ENCODE assay signal across 10 cellular contexts in genomic region chr3:127073931-127074820, GRCh38.
DNase-seq lines count a peak whose midpoint lies in the region; ATAC-seq and TF ChIP-seq lines count a peak whose summit lies in the region.
"Had no signal": no experiment of that assay in that cellular context is flagged by ENCODE, and none has a peak within 500 bp of the region (broad histone marks: within the 10 kb centered on the region; RNA-seq: fewer than 3 reads in every experiment).

No MANE protein-coding gene starts in this region.

- ATAC-seq in activated CD8-positive, alpha-beta memory T cell treated with anti-CD3 and anti-CD28 coated beads, Interleukin-2, amount 10 ng/mL, durations not matched to agents 7 days and 5 days: peak; percentile 10
- ATAC-seq in RWPE2 (ENCODE audit: low read depth): peak; percentile 60
- peak; percentile 54 for ATAC-seq in thoracic aorta (ENCODE audit: insufficient number of reproducible peaks, low FRiP score, low read depth)
- no peak for ATAC-seq in GM18519 (IDR thresholded peaks at IDR 0.05; ENCODE audit: low FRiP score, unreplicated experiment)

- no peak overlapping the region for H3K4me3 ChIP-seq in RWPE2 (ENCODE audit: severe bottlenecking)
- no peak overlapping the region for H3K4me3 ChIP-seq in fibroblast of the aortic adventitia (ENCODE audit: low read depth, low read length)
- H3K4me3 ChIP-seq in thoracic aorta: no peak overlapping the region

- H3K27me3 ChIP-seq in RWPE2 (ENCODE audit: insufficient read depth, poor library complexity, severe bottlenecking) (no peaks in the 10 kb centered on the region), thoracic aorta (replicated peaks; ENCODE audit: insufficient read depth) (no peaks in the 10 kb centered on the region)

- TF ChIP-seq CTCF in RWPE2 (IDR thresholded peaks at IDR 0.05; ENCODE audit: poor library complexity, severe bottlenecking) (no peak), fibroblast of the aortic adventitia (IDR thresholded peaks at IDR 0.05; ENCODE audit: insufficient read depth, low read length) (no peak), thoracic aorta (IDR thresholded peaks at IDR 0.05) (no peak)

- no peaks in the 10 kb centered on the region for H3K9me3 ChIP-seq in RWPE2 (ENCODE audit: severe bottlenecking)
- H3K9me3 ChIP-seq in thoracic aorta: no peaks in the 10 kb centered on the region

- H3K4me1 ChIP-seq in RWPE2 (ENCODE audit: insufficient read depth, poor library complexity, severe bottlenecking): peaks cover 27% of the 10 kb centered on the region
- H3K4me1 ChIP-seq in thoracic aorta (ENCODE audit: control insufficient read depth in 1 of 2, low read depth in 2 of 2): peaks cover 8 to 22% of the 10 kb centered on the region in 2 donors

- H3K9me3 Mint-ChIP-seq in activated CD8-positive, alpha-beta memory T cell treated with anti-CD3 and anti-CD28 coated beads, Interleukin-2, amount 10 ng/mL, durations not matched to agents 7 days and 5 days (ENCODE audit: low read depth): no peaks in the 10 kb centered on the region
- H3K9me3 Mint-ChIP-seq: stimulated activated naive CD8-positive, alpha-beta T cell treated with anti-CD3 and anti-CD28 coated beads, Interleukin-15, Interleukin-2, amounts not matched to agents 100 ng/mL and 50 ng/mL, for 24 hours had no signal

- H3K36me3 ChIP-seq in RWPE2 (ENCODE audit: low read depth): no peaks in the 10 kb centered on the region
- H3K36me3 ChIP-seq in thoracic aorta: no peaks in the 10 kb centered on the region

- peak overlapping the region; percentile 71 for H3K27ac ChIP-seq in RWPE2 (ENCODE audit: poor library complexity, severe bottlenecking)
- peak overlapping the region; percentile 50 to 53 for H3K27ac ChIP-seq in thoracic aorta

- no peak for DNase-seq in activated CD8-positive, alpha-beta memory T cell treated with anti-CD3 and anti-CD28 coated beads, Interleukin-2, amount 10 ng/mL, durations not matched to agents 7 days and 5 days
- DNase-seq in activated CD8-positive, alpha-beta memory T cell treated with anti-CD3 and anti-CD28 coated beads for 24 hours: no peak
- DNase-seq in RWPE2 (ENCODE audit: low spot score) (peak; percentile 45), fibroblast of the aortic adventitia (ENCODE audit: low read depth) (peak; percentile 74), thoracic aorta (ENCODE audit: low spot score) (no peak), foreskin melanocyte (no peak), NCI-H1930 (lab: John Stamatoyannopoulos, UW) (no peak)
- DNase-seq: stimulated activated CD4-positive, alpha-beta T cell treated with anti-CD3 and anti-CD28 coated beads, Interleukin-4, amount 100 ng/mL, for 1 hour had no signal

- H3K27ac Mint-ChIP-seq in activated CD8-positive, alpha-beta memory T cell treated with anti-CD3 and anti-CD28 coated beads, Interleukin-2, amount 10 ng/mL, durations not matched to agents 7 days and 5 days: peak overlapping the region; percentile 27
- H3K27ac Mint-ChIP-seq: stimulated activated naive CD8-positive, alpha-beta T cell treated with anti-CD3 and anti-CD28 coated beads, Interleukin-15, Interleukin-2, amounts not matched to agents 100 ng/mL and 50 ng/mL, for 24 hours had no signal

- H3K36me3 Mint-ChIP-seq in activated CD8-positive, alpha-beta memory T cell treated with anti-CD3 and anti-CD28 coated beads, Interleukin-2, amount 10 ng/mL, durations not matched to agents 7 days and 5 days: no peaks in the 10 kb centered on the region

- CTCF ChIA-PET in activated CD8-positive, alpha-beta memory T cell treated with anti-CD3 and anti-CD28 coated beads, Interleukin-2, amount 10 ng/mL, durations not matched to agents 7 days and 5 days (lab: Charles Lee): interaction anchor here (1.6 kb wide), 1 partner anchor 93 kb away, joined by 3 read pairs; no protein-coding TSS in a partner anchor

- H3K27me3 Mint-ChIP-seq in activated CD8-positive, alpha-beta memory T cell treated with anti-CD3 and anti-CD28 coated beads, Interleukin-2, amount 10 ng/mL, durations not matched to agents 7 days and 5 days: peaks cover 6% of the 10 kb centered on the region

- H3K4me3 Mint-ChIP-seq in activated CD8-positive, alpha-beta memory T cell treated with anti-CD3 and anti-CD28 coated beads, Interleukin-2, amount 10 ng/mL, durations not matched to agents 7 days and 5 days: no peak overlapping the region
- H3K4me3 Mint-ChIP-seq: stimulated activated naive CD8-positive, alpha-beta T cell treated with anti-CD3 and anti-CD28 coated beads, Interleukin-15, Interleukin-2, amounts not matched to agents 100 ng/mL and 50 ng/mL, for 24 hours had no signal

- H3K4me1 Mint-ChIP-seq in activated CD8-positive, alpha-beta memory T cell treated with anti-CD3 and anti-CD28 coated beads, Interleukin-2, amount 10 ng/mL, durations not matched to agents 7 days and 5 days: peaks cover 22% of the 10 kb centered on the region

Comparison
In these comparisons a context has a peak if more than half of its experiments do, and no peak if none do; other contexts are left out.
1. DNase-seq: peak in RWPE2 (single experiment) and fibroblast of the aortic adventitia (single experiment); none in activated CD8-positive, alpha-beta memory T cell treated with anti-CD3 and anti-CD28 coated beads, Interleukin-2, amount 10 ng/mL, durations not matched to agents 7 days and 5 days (single experiment), activated CD8-positive, alpha-beta memory T cell treated with anti-CD3 and anti-CD28 coated beads for 24 hours (single experiment), thoracic aorta (single experiment), foreskin melanocyte (single experiment) and NCI-H1930 (0 of 2).